Comparison of ENCODE assay signal across 9 cellular contexts in genomic region chr7:1940863-1941262, GRCh38.
A peak's percentile ranks its signal among the peaks of the same experiment; 100 is the strongest.
DNase-seq lines count a peak whose midpoint lies in the region; ATAC-seq, FAIRE-seq and TF ChIP-seq lines count a peak whose summit lies in the region.
"Had no signal": no experiment of that assay in that cellular context is flagged by ENCODE, and none has a peak within 500 bp of the region (broad histone marks: within the 10 kb centered on the region; RNA-seq: fewer than 3 reads in every experiment).

No MANE protein-coding gene starts in this region.

- peak; percentile 18 for ATAC-seq in HG03460 (IDR thresholded peaks at IDR 0.05; ENCODE audit: unreplicated experiment)

- peak overlapping the region; percentile 75 for H3K4me3 Mint-ChIP-seq in activated naive CD4-positive, alpha-beta T cell treated with anti-CD3 and anti-CD28 coated beads, Interleukin-2, amount 50 U/mL, for 24 hours

- H3K9me3 Mint-ChIP-seq in activated naive CD4-positive, alpha-beta T cell treated with anti-CD3 and anti-CD28 coated beads, Interleukin-2, amount 50 U/mL, for 24 hours, result no peaks in the 10 kb centered on the region

- H3K4me3 ChIP-seq in tibial artery, result no peak overlapping the region

- H3K27me3 Mint-ChIP-seq in activated naive CD4-positive, alpha-beta T cell treated with anti-CD3 and anti-CD28 coated beads, Interleukin-2, amount 50 U/mL, for 24 hours, result no peaks in the 10 kb centered on the region

- H3K27ac Mint-ChIP-seq in activated naive CD4-positive, alpha-beta T cell treated with anti-CD3 and anti-CD28 coated beads, Interleukin-2, amount 50 U/mL, for 24 hours, result peak overlapping the region; percentile 68

- H3K4me1 Mint-ChIP-seq in activated naive CD4-positive, alpha-beta T cell treated with anti-CD3 and anti-CD28 coated beads, Interleukin-2, amount 50 U/mL, for 24 hours, result peaks cover 67% of the 10 kb centered on the region

- no peak for TF ChIP-seq CTCF in tibial artery (IDR thresholded peaks at IDR 0.05)

- H3K27me3 ChIP-seq in tibial artery, result no peaks in the 10 kb centered on the region

- DNase-seq in activated naive CD4-positive, alpha-beta T cell treated with anti-CD3 and anti-CD28 coated beads, Interleukin-2, amount 50 U/mL, for 16 hours, result no peak
- DNase-seq in effector CD4-positive, alpha-beta T cell, result peak; percentile 26
- peak; percentile 63 for DNase-seq in urothelium cell line (ENCODE audit: low spot score)
- DNase-seq in RPMI8226, result no peak
- no peak for DNase-seq in tibial artery
- no peak for DNase-seq in kidney tubule cell (ENCODE audit: low spot score)

- peaks cover 2% of the 10 kb centered on the region for H3K36me3 Mint-ChIP-seq in activated naive CD4-positive, alpha-beta T cell treated with anti-CD3 and anti-CD28 coated beads, Interleukin-2, amount 50 U/mL, for 24 hours

- peaks cover 0 to 3% (median 0%) of the 10 kb centered on the region in 4 donors for H3K4me1 ChIP-seq in tibial artery

- intact Hi-C loops in tibial artery (cut with DNase I; ENCODE audit: low total_unique reads), result no loop called here

- FAIRE-seq in urothelium cell line (lab: Jason Lieb, UNC), result no peak
- FAIRE-seq: bronchial epithelial cell had no signal

- no peak overlapping the region for H3K27ac ChIP-seq in tibial artery

- no peaks in the 10 kb centered on the region for H3K9me3 ChIP-seq in tibial artery

- H3K36me3 ChIP-seq in tibial artery, result peaks cover 0 to 10% (median 0%) of the 10 kb centered on the region in 3 donors

Comparison
In these comparisons a context has a peak if more than half of its experiments do, and no peak if none do; other contexts are left out.
1. DNase-seq: peak in effector CD4-positive, alpha-beta T cell (single experiment) and urothelium cell line (single experiment); none in activated naive CD4-positive, alpha-beta T cell treated with anti-CD3 and anti-CD28 coated beads, Interleukin-2, amount 50 U/mL, for 16 hours (single experiment), RPMI8226 (single experiment), tibial artery (0 of 2) and kidney tubule cell (single experiment).